9 cellular contexts compared by ENCODE assay signal in the genomic region with DNA sequence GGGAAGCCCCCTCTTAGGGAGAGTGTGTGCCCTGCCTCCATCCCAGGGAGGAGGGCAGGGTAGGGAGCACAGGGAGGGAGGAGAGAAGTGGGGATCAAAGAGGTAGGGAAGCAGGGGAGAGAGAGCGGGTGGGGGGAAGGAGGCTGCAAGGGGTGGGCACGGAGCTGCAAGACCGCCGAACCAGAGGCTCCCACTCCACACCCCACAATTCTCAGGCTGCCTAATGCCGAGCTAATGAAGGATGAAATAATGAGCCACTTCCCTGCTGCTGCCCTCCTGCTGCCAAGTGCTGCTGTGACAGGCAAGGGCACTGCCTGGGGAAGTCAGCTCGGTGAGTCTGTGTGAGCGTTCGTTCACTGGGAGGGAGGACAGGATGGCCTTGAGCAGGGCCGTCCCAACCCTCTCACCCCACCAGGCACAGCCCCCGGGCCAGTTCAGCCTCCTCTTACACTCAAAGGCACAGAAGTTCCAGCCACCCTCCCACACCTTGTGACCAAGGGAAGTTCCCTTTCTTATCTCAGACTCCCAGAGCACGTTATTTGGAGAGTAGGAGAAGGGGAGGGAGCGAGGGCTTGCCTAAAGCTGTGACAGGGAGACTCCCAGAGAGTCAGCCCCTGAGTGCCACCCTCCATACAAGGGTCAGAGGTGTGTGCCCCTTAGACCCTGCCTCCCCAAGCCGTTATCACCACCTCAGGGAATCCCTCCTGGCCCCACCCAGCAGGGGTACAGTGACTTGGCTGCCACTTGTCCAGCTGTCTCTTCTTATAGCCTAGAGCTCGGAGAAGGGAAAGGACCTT. TPM values are rescaled to one million over a fixed set of nuclear protein-coding genes. Genes with fewer than 3 reads are reported as not detected.
A peak's percentile ranks its signal among the peaks of the same experiment; 100 is the strongest.
DNase-seq lines count a peak whose midpoint lies in the region; ATAC-seq and TF ChIP-seq lines count a peak whose summit lies in the region.
"Had no signal": no experiment of that assay in that cellular context is flagged by ENCODE, and none has a peak within 500 bp of the region (broad histone marks: within the 10 kb centered on the region; RNA-seq: fewer than 3 reads in every experiment).

No MANE protein-coding gene starts in this region.

- H3K4me1 Mint-ChIP-seq in progenitor cell of endocrine pancreas (ENCODE audit: low read depth): peaks cover 30% of the 10 kb centered on the region
- no peaks in the 10 kb centered on the region for H3K4me1 Mint-ChIP-seq in activated T-helper 1 cell treated with anti-CD3 and anti-CD28 coated beads, Interleukin-12 subunit alpha, Interleukin-12 subunit beta, Interleukin-2, Interleukin-4 antibody, amounts not matched to agents 30 ng/mL and 10 ng/mL and 1 ng/mL, durations not matched to agents 14 hours and 24 hours and 36 hours (ENCODE audit: low read depth)

- no peak overlapping the region for H3K4me2 ChIP-seq in PC-3 (ENCODE audit: low read length)

- peaks cover 4% of the 10 kb centered on the region; the same call in 1 of the 2 replicates for H3K4me1 ChIP-seq in PC-3 (ENCODE audit: insufficient read depth, low read length)

- H3K9ac ChIP-seq in PC-3 (ENCODE audit: low read length): no peak overlapping the region

- H3K27ac Mint-ChIP-seq in progenitor cell of endocrine pancreas: peak overlapping the region; percentile 85
- no peak overlapping the region for H3K27ac Mint-ChIP-seq in activated T-helper 1 cell treated with anti-CD3 and anti-CD28 coated beads, Interleukin-12 subunit alpha, Interleukin-12 subunit beta, Interleukin-2, Interleukin-4 antibody, amounts not matched to agents 30 ng/mL and 10 ng/mL and 1 ng/mL, durations not matched to agents 14 hours and 24 hours and 36 hours
- H3K27ac Mint-ChIP-seq: T-helper 1 cell treated with Interleukin-12 subunit alpha and Interleukin-12 subunit beta and Interleukin-4 antibody, amounts not matched to agents 30 μg/mL and 1 μg/mL, for 36 hours had no signal

- DNase-seq in NCI-H2171 treated with DMSO at 0.1 percent for 48 hours (lab: John Stamatoyannopoulos, UW) (peak; percentile 64), NCI-H2171 (lab: John Stamatoyannopoulos, UW) (no peak), PC-3 (peak; percentile 23), Right ventricle myocardium superior (peak; percentile 61), progenitor cell of endocrine pancreas (ENCODE audit: low spot score, unreplicated experiment) (no peak), putamen (ENCODE audit: low spot score) (no peak)
- DNase-seq in activated T-helper 1 cell treated with anti-CD3 and anti-CD28 coated beads, Interleukin-12 subunit alpha, Interleukin-12 subunit beta, Interleukin-2, Interleukin-4 antibody, amounts not matched to agents 30 ng/mL and 10 ng/mL and 1 ng/mL, durations not matched to agents 14 hours and 24 hours and 36 hours (ENCODE audit: low spot score): no peak

- 0 out of 2 replicates have a peak, but pooled peaks have one; percentile 9 for TF ChIP-seq CTCF in PC-3 (conservative IDR thresholded peaks at IDR 0.05; ENCODE audit: low read depth, low read length)
- peak; percentile 15 for TF ChIP-seq CTCF in progenitor cell of endocrine pancreas (IDR thresholded peaks at IDR 0.05; ENCODE audit: unreplicated experiment)

- BruUV-seq in PC-3 (replicated peaks; lab: Mats Ljungman, UMichigan): no TSS peak

- ATAC-seq in PC-3: peak; percentile 78
- ATAC-seq in Right ventricle myocardium superior (ENCODE audit: poor library complexity): peak; percentile 82
- ATAC-seq in GM19455 (IDR thresholded peaks at IDR 0.05; ENCODE audit: unreplicated experiment): no peak

- POLR2A ChIA-PET in PC-3 (lab: Charles Lee; ENCODE audit: unreplicated experiment): no interaction called here

- no peak overlapping the region for H2AFZ ChIP-seq in PC-3 (ENCODE audit: low read length)

- no peaks in the 10 kb centered on the region for H3K36me3 ChIP-seq in PC-3 (ENCODE audit: low read depth, low read length)

- no peaks in the 10 kb centered on the region for H3F3A ChIP-seq in PC-3 (ENCODE audit: low read length, unreplicated experiment)

- no peaks in the 10 kb centered on the region for H3K9me2 ChIP-seq in PC-3 (replicated peaks; ENCODE audit: low read length)

- H3K79me2 ChIP-seq in PC-3 (ENCODE audit: low read length): no peaks in the 10 kb centered on the region

- CTCF ChIA-PET in PC-3 (lab: Charles Lee): no interaction called here

- no peaks in the 10 kb centered on the region for H3K9me3 ChIP-seq in PC-3 (ENCODE audit: low read length)

- H3K4me3 Mint-ChIP-seq in progenitor cell of endocrine pancreas (ENCODE audit: low read depth): peak overlapping the region; percentile 76
- no peak overlapping the region for H3K4me3 Mint-ChIP-seq in activated T-helper 1 cell treated with anti-CD3 and anti-CD28 coated beads, Interleukin-12 subunit alpha, Interleukin-12 subunit beta, Interleukin-2, Interleukin-4 antibody, amounts not matched to agents 30 ng/mL and 10 ng/mL and 1 ng/mL, durations not matched to agents 14 hours and 24 hours and 36 hours
- H3K4me3 Mint-ChIP-seq: T-helper 1 cell treated with Interleukin-12 subunit alpha and Interleukin-12 subunit beta and Interleukin-4 antibody, amounts not matched to agents 30 μg/mL and 1 μg/mL, for 36 hours had no signal

- H3K9me3 Mint-ChIP-seq in progenitor cell of endocrine pancreas (ENCODE audit: low read depth): no peaks in the 10 kb centered on the region
- no peaks in the 10 kb centered on the region for H3K9me3 Mint-ChIP-seq in activated T-helper 1 cell treated with anti-CD3 and anti-CD28 coated beads, Interleukin-12 subunit alpha, Interleukin-12 subunit beta, Interleukin-2, Interleukin-4 antibody, amounts not matched to agents 30 ng/mL and 10 ng/mL and 1 ng/mL, durations not matched to agents 14 hours and 24 hours and 36 hours
- H3K9me3 Mint-ChIP-seq: T-helper 1 cell treated with Interleukin-12 subunit alpha and Interleukin-12 subunit beta and Interleukin-4 antibody, amounts not matched to agents 30 μg/mL and 1 μg/mL, for 36 hours had no signal

- H3K27me3 Mint-ChIP-seq in progenitor cell of endocrine pancreas: no peaks in the 10 kb centered on the region
- H3K27me3 Mint-ChIP-seq in activated T-helper 1 cell treated with anti-CD3 and anti-CD28 coated beads, Interleukin-12 subunit alpha, Interleukin-12 subunit beta, Interleukin-2, Interleukin-4 antibody, amounts not matched to agents 30 ng/mL and 10 ng/mL and 1 ng/mL, durations not matched to agents 14 hours and 24 hours and 36 hours (ENCODE audit: insufficient read depth): no peaks in the 10 kb centered on the region

- H4K20me1 ChIP-seq in PC-3 (ENCODE audit: low read length): no peaks in the 10 kb centered on the region

- H3K27ac ChIP-seq in PC-3 (ENCODE audit: low read length): no peak overlapping the region

- H3K4me3 ChIP-seq in PC-3 (ENCODE audit: low read length): no peak overlapping the region

- no peaks in the 10 kb centered on the region for H3K27me3 ChIP-seq in PC-3 (ENCODE audit: low read length)

- no peaks in the 10 kb centered on the region for H3K36me3 Mint-ChIP-seq in progenitor cell of endocrine pancreas (ENCODE audit: insufficient read depth)
- peaks cover 4% of the 10 kb centered on the region for H3K36me3 Mint-ChIP-seq in activated T-helper 1 cell treated with anti-CD3 and anti-CD28 coated beads, Interleukin-12 subunit alpha, Interleukin-12 subunit beta, Interleukin-2, Interleukin-4 antibody, amounts not matched to agents 30 ng/mL and 10 ng/mL and 1 ng/mL, durations not matched to agents 14 hours and 24 hours and 36 hours (ENCODE audit: low read depth)

- intact Hi-C loops in PC-3 (cut with micrococcal nuclease) (no loop called here), Right ventricle myocardium superior (cut with DNase I) (no loop called here)
- intact Hi-C loops in activated T-helper 1 cell treated with anti-CD3 and anti-CD28 coated beads, Interleukin-12 subunit alpha, Interleukin-12 subunit beta, Interleukin-2, Interleukin-4 antibody, amounts not matched to agents 30 ng/mL and 10 ng/mL and 1 ng/mL, durations not matched to agents 14 hours and 24 hours and 36 hours (cut with micrococcal nuclease): no loop called here

RNA-seq across cellular contexts. Expression of gene GLYCTK, which starts 12.4 kb away (rescaled TPM):
- 11.3 and 11.7 TPM in 2 replicates for total RNA-seq in PC-3 (2014; rRNA removed)
- total RNA-seq in Right ventricle myocardium superior: 5.3 TPM
- 52.5 and 53.6 TPM in 2 replicates for total RNA-seq in progenitor cell of endocrine pancreas
- 17.0 and 18.3 TPM in 2 replicates for total RNA-seq in activated T-helper 1 cell treated with anti-CD3 and anti-CD28 coated beads, Interleukin-12 subunit alpha, Interleukin-12 subunit beta, Interleukin-2, Interleukin-4 antibody, amounts not matched to agents 30 ng/mL and 10 ng/mL and 1 ng/mL, durations not matched to agents 14 hours and 24 hours and 36 hours

RNA-seq across cellular contexts. Expression of gene DNAH1, which starts 16.1 kb away (rescaled TPM):
- total RNA-seq in PC-3 (2014; rRNA removed): 2.2 and 3.3 TPM in 2 replicates
- total RNA-seq in Right ventricle myocardium superior: 1.9 TPM
- total RNA-seq in progenitor cell of endocrine pancreas: 11.6 and 14.0 TPM in 2 replicates
- 12.1 and 12.2 TPM in 2 replicates for total RNA-seq in activated T-helper 1 cell treated with anti-CD3 and anti-CD28 coated beads, Interleukin-12 subunit alpha, Interleukin-12 subunit beta, Interleukin-2, Interleukin-4 antibody, amounts not matched to agents 30 ng/mL and 10 ng/mL and 1 ng/mL, durations not matched to agents 14 hours and 24 hours and 36 hours

RNA-seq across cellular contexts. Expression of gene WDR82, which starts 21.6 kb away (rescaled TPM):
- total RNA-seq in PC-3 (2014; rRNA removed) (56.2 and 56.4 TPM in 2 replicates), Right ventricle myocardium superior (61.0 TPM), progenitor cell of endocrine pancreas (89.3 and 93.1 TPM in 2 replicates)
- total RNA-seq in activated T-helper 1 cell treated with anti-CD3 and anti-CD28 coated beads, Interleukin-12 subunit alpha, Interleukin-12 subunit beta, Interleukin-2, Interleukin-4 antibody, amounts not matched to agents 30 ng/mL and 10 ng/mL and 1 ng/mL, durations not matched to agents 14 hours and 24 hours and 36 hours: 105 and 107 TPM in 2 replicates

RNA-seq across cellular contexts. Expression of gene PPM1M, which starts 54.5 kb away (rescaled TPM):
- total RNA-seq in PC-3 (2014; rRNA removed) (8.5 and 12.4 TPM in 2 replicates), Right ventricle myocardium superior (8.4 TPM), progenitor cell of endocrine pancreas (6.1 and 6.7 TPM in 2 replicates)
- 57.1 and 59.5 TPM in 2 replicates for total RNA-seq in activated T-helper 1 cell treated with anti-CD3 and anti-CD28 coated beads, Interleukin-12 subunit alpha, Interleukin-12 subunit beta, Interleukin-2, Interleukin-4 antibody, amounts not matched to agents 30 ng/mL and 10 ng/mL and 1 ng/mL, durations not matched to agents 14 hours and 24 hours and 36 hours

Comparison
In these comparisons a context has a peak if more than half of its experiments do, and no peak if none do; other contexts are left out.
1. DNase-seq: peak in NCI-H2171 treated with DMSO at 0.1 percent for 48 hours (single experiment), PC-3 (single experiment) and Right ventricle myocardium superior (single experiment); none in NCI-H2171 (single experiment), progenitor cell of endocrine pancreas (single experiment), putamen (single experiment) and activated T-helper 1 cell treated with anti-CD3 and anti-CD28 coated beads, Interleukin-12 subunit alpha, Interleukin-12 subunit beta, Interleukin-2, Interleukin-4 antibody, amounts not matched to agents 30 ng/mL and 10 ng/mL and 1 ng/mL, durations not matched to agents 14 hours and 24 hours and 36 hours (single experiment).